ENCODE assay signal across 18 cellular contexts in genomic region chr16:89434490-89434889, GRCh38. TPM values are rescaled to one million over a fixed set of nuclear protein-coding genes. Genes with fewer than 3 reads are reported as not detected.
A peak's percentile ranks its signal among the peaks of the same experiment; 100 is the strongest.
DNase-seq lines count a peak whose midpoint lies in the region; ATAC-seq and TF ChIP-seq lines count a peak whose summit lies in the region.
"Had no signal": no experiment of that assay in that cellular context is flagged by ENCODE, and none has a peak within 500 bp of the region (broad histone marks: within the 10 kb centered on the region; RNA-seq: fewer than 3 reads in every experiment).

No MANE protein-coding gene starts in this region.

- ATAC-seq in natural killer cell (no peak), HG03159 (IDR thresholded peaks at IDR 0.05; ENCODE audit: unreplicated experiment) (no peak), HG02981 (IDR thresholded peaks at IDR 0.05; ENCODE audit: unreplicated experiment) (no peak)
- no peak for ATAC-seq in natural killer cell treated with Interleukin-12 subunit alpha and Interleukin-12 subunit beta and Interleukin-15 and Interleukin-18, amount 100 ng/mL, for 72 hours

- H3K4me3 Mint-ChIP-seq in natural killer cell (peak overlapping the region; percentile 45), chondrocyte (ENCODE audit: unreplicated experiment) (no peak overlapping the region)
- H3K4me3 Mint-ChIP-seq in natural killer cell treated with Interleukin-12 subunit alpha and Interleukin-12 subunit beta and Interleukin-15 and Interleukin-18, amount 100 ng/mL, for 72 hours = no peak overlapping the region

- TF ChIP-seq CTCF in natural killer cell (IDR thresholded peaks at IDR 0.05) = no peak
- no peak for TF ChIP-seq CTCF in RWPE1 (conservative IDR thresholded peaks at IDR 0.05; ENCODE audit: low read depth)
- TF ChIP-seq CTCF in chondrocyte (IDR thresholded peaks at IDR 0.05) = no peak

- H3K27ac Mint-ChIP-seq in natural killer cell (no peak overlapping the region), chondrocyte (ENCODE audit: unreplicated experiment) (peak overlapping the region; percentile 51)
- no peak overlapping the region for H3K27ac Mint-ChIP-seq in natural killer cell treated with Interleukin-12 subunit alpha and Interleukin-12 subunit beta and Interleukin-15 and Interleukin-18, amount 100 ng/mL, for 72 hours
- H3K27ac Mint-ChIP-seq: activated T-helper 2 cell treated with anti-CD3 and anti-CD28 coated beads, Interferon-gamma antibody, Interleukin-2, Interleukin-4, amounts not matched to agents 10 μg/mL and 5 μg/mL and 100 μg/mL, durations not matched to agents 14 hours and 24 hours and 36 hours had no signal

- H3K27ac ChIP-seq in RWPE1 = peak overlapping the region; percentile 17
- H3K27ac ChIP-seq: breast epithelium, thoracic aorta, VCaP had no signal

- CTCF ChIA-PET in RWPE1 (lab: Yijun Ruan, JAX) = no interaction called here

- POLR2A ChIA-PET in RWPE1 (lab: Yijun Ruan, JAX; ENCODE audit: low non-redundant PET) = interaction anchor here (0.6 kb wide), 1 partner anchor 57 kb away, joined by 4 read pairs; no protein-coding TSS in a partner anchor

- no peaks in the 10 kb centered on the region for H3K36me3 Mint-ChIP-seq in natural killer cell
- no peaks in the 10 kb centered on the region for H3K36me3 Mint-ChIP-seq in natural killer cell treated with Interleukin-12 subunit alpha and Interleukin-12 subunit beta and Interleukin-15 and Interleukin-18, amount 100 ng/mL, for 72 hours
- H3K36me3 Mint-ChIP-seq in chondrocyte (ENCODE audit: low read depth) = no peaks in the 10 kb centered on the region

- DNase-seq in natural killer cell = no peak
- no peak for DNase-seq in natural killer cell treated with Interleukin-12 subunit alpha and Interleukin-12 subunit beta and Interleukin-15 and Interleukin-18, amount 100 ng/mL, for 72 hours (ENCODE audit: low spot score)
- no peak for DNase-seq in RWPE1 (ENCODE audit: low spot score)
- DNase-seq in chondrocyte (ENCODE audit: low spot score) = no peak
- no peak for DNase-seq in NCI-H774 (lab: John Stamatoyannopoulos, UW)
- DNase-seq: kidney glomerular epithelial cell; MG63; NCI-H1417; occipital lobe; retina; stimulated activated CD4-positive, alpha-beta T cell treated with anti-CD3 and anti-CD28 coated beads, Interleukin-4, amount 100 ng/mL, for 1 hour; stimulated activated naive CD4-positive, alpha-beta T cell had no signal

- no peaks in the 10 kb centered on the region for H3K9me3 Mint-ChIP-seq in natural killer cell
- H3K9me3 Mint-ChIP-seq in natural killer cell treated with Interleukin-12 subunit alpha and Interleukin-12 subunit beta and Interleukin-15 and Interleukin-18, amount 100 ng/mL, for 72 hours = no peaks in the 10 kb centered on the region
- H3K9me3 Mint-ChIP-seq in chondrocyte (ENCODE audit: low read depth) = no peaks in the 10 kb centered on the region
- H3K9me3 Mint-ChIP-seq: activated T-helper 2 cell treated with anti-CD3 and anti-CD28 coated beads, Interferon-gamma antibody, Interleukin-2, Interleukin-4, amounts not matched to agents 10 μg/mL and 5 μg/mL and 100 μg/mL, durations not matched to agents 14 hours and 24 hours and 36 hours had no signal

- no peaks in the 10 kb centered on the region for H3K27me3 Mint-ChIP-seq in natural killer cell (ENCODE audit: low read depth in 2 of 2)
- H3K27me3 Mint-ChIP-seq in natural killer cell treated with Interleukin-12 subunit alpha and Interleukin-12 subunit beta and Interleukin-15 and Interleukin-18, amount 100 ng/mL, for 72 hours = no peaks in the 10 kb centered on the region
- no peaks in the 10 kb centered on the region for H3K27me3 Mint-ChIP-seq in chondrocyte (ENCODE audit: low read depth)

- peaks cover 18 to 36% of the 10 kb centered on the region in 2 donors for H3K4me1 Mint-ChIP-seq in natural killer cell
- H3K4me1 Mint-ChIP-seq in natural killer cell treated with Interleukin-12 subunit alpha and Interleukin-12 subunit beta and Interleukin-15 and Interleukin-18, amount 100 ng/mL, for 72 hours (ENCODE audit: low read depth in 2 of 2) = peaks cover 35 to 45% of the 10 kb centered on the region in 2 donors
- H3K4me1 Mint-ChIP-seq in chondrocyte (ENCODE audit: low read depth) = peaks cover 42% of the 10 kb centered on the region

- intact Hi-C loops in natural killer cell (cut with micrococcal nuclease) = loop anchor here (2.0 kb wide), 1 partner anchor 18 kb away; no protein-coding TSS in a partner anchor

RNA-seq across cellular contexts. Expression of gene ANKRD11, which starts 55.9 kb away (rescaled TPM):
- total RNA-seq in natural killer cell (100 to 1,000 TPM; 230 to 299 (median 287) TPM), chondrocyte (106 to 185 TPM (median 180 TPM) in 3 replicates)
- total RNA-seq in natural killer cell treated with Interleukin-12 subunit alpha and Interleukin-12 subunit beta and Interleukin-15 and Interleukin-18, amount 100 ng/mL, for 72 hours = 100 to 1,000 TPM; 197 to 320 TPM
